ENCODE assay signal across 8 cellular contexts in genomic region chr14:56187736-56188135, GRCh38.
"Had no signal": no experiment of that assay in that cellular context is flagged by ENCODE, and none has a peak within 500 bp of the region (broad histone marks: within the 10 kb centered on the region; RNA-seq: fewer than 3 reads in every experiment).

No MANE protein-coding gene starts in this region.

- DNase-seq: GM23248, H9, HCEC 1CT, IMR-90, KG1 had no signal

- H3K4me3 Mint-ChIP-seq: H9 had no signal

- H2AFZ ChIP-seq: GM23248 had no signal

- H3K9me3 Mint-ChIP-seq: H9 had no signal

- FAIRE-seq: H1, H54, K562 had no signal

- H3K9ac ChIP-seq: GM23248 had no signal

- H3K27ac ChIP-seq: GM23248 had no signal

- ATAC-seq: K562 had no signal

- H3K4me3 ChIP-seq: GM23248, K562 had no signal
